22 cellular contexts compared by ENCODE assay signal in the genomic region with DNA sequence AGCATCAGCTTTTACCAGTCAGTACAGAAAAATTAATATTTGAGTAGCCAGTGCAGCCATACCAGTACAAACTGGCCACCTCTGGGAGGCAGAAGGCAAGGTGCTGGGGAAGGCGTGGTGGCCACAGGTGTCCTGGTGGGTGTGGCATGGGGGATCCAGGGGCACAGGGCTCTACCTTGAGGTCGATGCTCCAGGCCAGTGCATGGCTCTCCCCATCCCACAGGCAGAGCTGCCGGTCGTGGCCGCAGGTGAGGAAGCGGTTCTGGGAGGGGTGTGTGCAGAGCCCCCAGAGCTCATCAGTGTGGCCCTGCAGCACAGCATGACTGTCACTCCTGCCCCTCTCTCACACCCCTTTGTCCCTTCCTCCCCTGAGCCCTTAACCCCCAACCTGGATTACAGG.
"Had no signal": no experiment of that assay in that cellular context is flagged by ENCODE, and none has a peak within 500 bp of the region (broad histone marks: within the 10 kb centered on the region; RNA-seq: fewer than 3 reads in every experiment).

No MANE protein-coding gene starts in this region.

- H3K27ac ChIP-seq: epithelial cell of prostate, esophagus muscularis mucosa, gastrocnemius medialis, left ventricle myocardium inferior, parathyroid adenoma, psoas muscle, right lobe of liver, transverse colon had no signal

- H3K4me1 ChIP-seq: parathyroid adenoma had no signal

- H3K9ac ChIP-seq: parathyroid adenoma had no signal

- H3K27ac Mint-ChIP-seq: natural killer cell treated with Interleukin-12 subunit alpha and Interleukin-12 subunit beta and Interleukin-15 and Interleukin-18, amount 100 ng/mL, for 72 hours; stimulated activated memory B cell treated with anti-CD40 and anti-IgM and Interleukin-4, amounts not matched to agents 10 μg/mL and 1 μg/mL and 100 μg/mL, for 72 hours had no signal

- H3K27me3 ChIP-seq: esophagus muscularis mucosa, gastrocnemius medialis, right lobe of liver, transverse colon had no signal

- DNase-seq: effector memory CD8-positive, alpha-beta T cell; gastrocnemius medialis; glutamatergic neuron; immature natural killer cell; left ventricle myocardium inferior; mesenchymal stem cell; midbrain; retina; right lobe of liver; stimulated activated CD4-positive, alpha-beta T cell treated with anti-CD3 and anti-CD28 coated beads, Interleukin-4, amount 100 ng/mL, for 1 hour; stimulated activated CD8-positive, alpha-beta memory T cell treated with anti-CD3 and anti-CD28 coated beads, Interleukin-4, amount 100 ng/mL, for 48 hours; stimulated activated naive CD8-positive, alpha-beta T cell treated with anti-CD3 and anti-CD28 coated beads, Interleukin-15, amount 100 ng/mL, for 72 hours; transverse colon had no signal

- H3K4me3 ChIP-seq: esophagus muscularis mucosa, gastrocnemius medialis, left ventricle myocardium inferior, lung, psoas muscle, right lobe of liver, thoracic aorta, transverse colon had no signal

- H3K36me3 ChIP-seq: right lobe of liver, transverse colon had no signal

- ATAC-seq: effector memory CD8-positive, alpha-beta T cell; gastrocnemius medialis; natural killer cell treated with Interleukin-12 subunit alpha and Interleukin-12 subunit beta and Interleukin-15 and Interleukin-18, amount 100 ng/mL, for 72 hours; psoas muscle; right lobe of liver; stimulated activated memory B cell treated with anti-CD40 and anti-IgM and Interleukin-4, amounts not matched to agents 10 μg/mL and 1 μg/mL and 100 μg/mL, for 72 hours; stimulated activated naive CD8-positive, alpha-beta T cell treated with anti-CD3 and anti-CD28 coated beads, Interleukin-15, amount 100 ng/mL, for 72 hours had no signal

- H3K4me3 Mint-ChIP-seq: dendritic cell treated with granulocyte-macrophage colony-stimulating factor and Interleukin-4, amounts not matched to agents 40 ng/mL and 50 ng/mL, for 4 days; effector memory CD8-positive, alpha-beta T cell; immature natural killer cell; natural killer cell treated with Interleukin-12 subunit alpha and Interleukin-12 subunit beta and Interleukin-15 and Interleukin-18, amount 100 ng/mL, for 72 hours; stimulated activated memory B cell treated with anti-CD40 and anti-IgM and Interleukin-4, amounts not matched to agents 10 μg/mL and 1 μg/mL and 100 μg/mL, for 72 hours; stimulated activated naive CD8-positive, alpha-beta T cell treated with anti-CD3 and anti-CD28 coated beads, Interleukin-15, amount 100 ng/mL, for 72 hours had no signal

- H2AFZ ChIP-seq: parathyroid adenoma had no signal

- H3K27me3 Mint-ChIP-seq: dendritic cell treated with granulocyte-macrophage colony-stimulating factor and Interleukin-4, amounts not matched to agents 40 ng/mL and 50 ng/mL, for 4 days; effector memory CD8-positive, alpha-beta T cell; natural killer cell treated with Interleukin-12 subunit alpha and Interleukin-12 subunit beta and Interleukin-15 and Interleukin-18, amount 100 ng/mL, for 72 hours; stimulated activated memory B cell treated with anti-CD40 and anti-IgM and Interleukin-4, amounts not matched to agents 10 μg/mL and 1 μg/mL and 100 μg/mL, for 72 hours; stimulated activated naive CD8-positive, alpha-beta T cell treated with anti-CD3 and anti-CD28 coated beads, Interleukin-15, amount 100 ng/mL, for 72 hours had no signal

- H3K9me3 Mint-ChIP-seq: dendritic cell treated with granulocyte-macrophage colony-stimulating factor and Interleukin-4, amounts not matched to agents 40 ng/mL and 50 ng/mL, for 4 days; effector memory CD8-positive, alpha-beta T cell; immature natural killer cell; natural killer cell treated with Interleukin-12 subunit alpha and Interleukin-12 subunit beta and Interleukin-15 and Interleukin-18, amount 100 ng/mL, for 72 hours; stimulated activated memory B cell treated with anti-CD40 and anti-IgM and Interleukin-4, amounts not matched to agents 10 μg/mL and 1 μg/mL and 100 μg/mL, for 72 hours; stimulated activated naive CD8-positive, alpha-beta T cell treated with anti-CD3 and anti-CD28 coated beads, Interleukin-15, amount 100 ng/mL, for 72 hours had no signal

- H3K9me3 ChIP-seq: esophagus muscularis mucosa, gastrocnemius medialis, left ventricle myocardium inferior, psoas muscle, right lobe of liver, thoracic aorta, transverse colon had no signal
